In genomic region chr2:38690499-38691420, GRCh38 we compare ENCODE assay signal across 9 cellular contexts. TPM values are rescaled to one million over a fixed set of nuclear protein-coding genes. Genes with fewer than 3 reads are reported as not detected.
DNase-seq lines count a peak whose midpoint lies in the region; ATAC-seq and TF ChIP-seq lines count a peak whose summit lies in the region.
"Had no signal": no experiment of that assay in that cellular context is flagged by ENCODE, and none has a peak within 500 bp of the region (broad histone marks: within the 10 kb centered on the region; RNA-seq: fewer than 3 reads in every experiment).

No MANE protein-coding gene starts in this region.

- 79 to 85% (median 80%) methylated on average over 8 of the region's 8 CpGs for WGBS in adrenal gland, 4 donors

- no peaks in the 10 kb centered on the region for H3K9me3 ChIP-seq in BE2C
- H3K9me3 ChIP-seq in HUES48 (ENCODE audit: control insufficient read depth, insufficient read depth, low read length), result no peaks in the 10 kb centered on the region
- H3K9me3 ChIP-seq in adrenal gland (replicated peaks in 1 of 3), result no peaks in the 10 kb centered on the region
- no peaks in the 10 kb centered on the region for H3K9me3 ChIP-seq in left lung

- H3K4me3 ChIP-seq in BE2C (ENCODE audit: low read depth, low read length) (no peak overlapping the region), HUES48 (ENCODE audit: low read depth, low read length) (no peak overlapping the region), adrenal gland (no peak overlapping the region), left lung (no peak overlapping the region)
- H3K4me3 ChIP-seq: SK-N-MC had no signal

- H3K27me3 ChIP-seq in BE2C, result no peaks in the 10 kb centered on the region
- no peaks in the 10 kb centered on the region for H3K27me3 ChIP-seq in HUES48 (ENCODE audit: control insufficient read depth, insufficient read depth, low read length)
- no peaks in the 10 kb centered on the region for H3K27me3 ChIP-seq in adrenal gland
- no peaks in the 10 kb centered on the region for H3K27me3 ChIP-seq in left lung

- H3K27ac ChIP-seq in HUES48 (ENCODE audit: low read depth, low read length), result peak overlapping the region; percentile 1
- peak overlapping the region; percentile 11 to 77 (median 73) for H3K27ac ChIP-seq in adrenal gland
- peak overlapping the region in 1 of 2 donors; percentile 30 for H3K27ac ChIP-seq in left lung
- H3K27ac ChIP-seq: SK-N-MC had no signal

- H3K4me1 ChIP-seq in BE2C, result no peaks in the 10 kb centered on the region
- no peaks in the 10 kb centered on the region for H3K4me1 ChIP-seq in HUES48 (ENCODE audit: control insufficient read depth, insufficient read depth, low read length)
- peaks cover 55 to 60% of the 10 kb centered on the region in 2 donors for H3K4me1 ChIP-seq in adrenal gland (replicated peaks in 1 of 2)
- peaks cover 7 to 12% of the 10 kb centered on the region in 2 donors for H3K4me1 ChIP-seq in left lung

- no peak overlapping the region for H3K9ac ChIP-seq in HUES48 (ENCODE audit: low read depth, low read length)

- ATAC-seq in left lung (peak; percentile 82), HG02938 (IDR thresholded peaks at IDR 0.05; ENCODE audit: unreplicated experiment) (no peak)

- no peak for TF ChIP-seq POLR2A in adrenal gland (IDR thresholded peaks at IDR 0.05)

- intact Hi-C loops in adrenal gland (cut with DNase I), result no loop called here
- intact Hi-C loops in left lung (cut with DNase I), result no loop called here

- DNase-seq in BE2C, result peak; percentile 11
- DNase-seq in adrenal gland, result peak in 5 of 7 donors; percentile 51 to 74 (median 61)
- DNase-seq in left lung, result no peak
- no peak for DNase-seq in SHP77 treated with DMSO at 0.1 percent for 48 hours (lab: John Stamatoyannopoulos, UW)
- no peak for DNase-seq in activated gamma-delta T cell treated with Interleukin-2 at 50 U/mL for 16 hours
- DNase-seq in SKM-1 treated with dmso at 0.1 percent for 144 hours (lab: John Stamatoyannopoulos, UW; ENCODE audit: unreplicated experiment), result no peak

- TF ChIP-seq CTCF in BE2C (IDR thresholded peaks at IDR 0.05; ENCODE audit: low read depth, low read length), result no peak
- TF ChIP-seq CTCF in adrenal gland (IDR thresholded peaks at IDR 0.05), result no peak
- TF ChIP-seq CTCF in left lung (IDR thresholded peaks at IDR 0.05), result no peak

- H3K36me3 ChIP-seq in BE2C, result no peaks in the 10 kb centered on the region
- H3K36me3 ChIP-seq in HUES48 (ENCODE audit: control insufficient read depth, insufficient read depth, low read length), result 0 out of 2 replicates have a peak, but pooled peaks cover 3% of the 10 kb centered on the region
- peaks cover 0 to 24% of the 10 kb centered on the region in 2 donors for H3K36me3 ChIP-seq in adrenal gland (replicated peaks in 1 of 2)
- peaks cover 0 to 23% of the 10 kb centered on the region in 2 donors for H3K36me3 ChIP-seq in left lung

RNA-seq across cellular contexts. Expression of gene GALM, which starts 24.8 kb away (rescaled TPM):
- 3.3 TPM for polyA plus RNA-seq in BE2C (2012; ENCODE audit: insufficient read depth, insufficient read length, low read depth)
- total RNA-seq in adrenal gland (100 to 1,000 TPM in 7 of 8 donors, 10 to 100 TPM in 1; 40.0 to 351 (median 178) TPM), left lung (10 to 100 TPM; 12.8 to 21.3 TPM)
- polyA plus RNA-seq in adrenal gland, result 100 to 1,000 TPM in 2 of 3 donors, 10 to 100 TPM in 1; 71.8 to 172 (median 127) TPM

Comparison
In these comparisons a context has a peak if more than half of its experiments do, and no peak if none do; other contexts are left out.
1. DNase-seq: peak in BE2C (single experiment) and adrenal gland (5 of 7); none in left lung (0 of 2), SHP77 treated with DMSO at 0.1 percent for 48 hours (single experiment), activated gamma-delta T cell treated with Interleukin-2 at 50 U/mL for 16 hours (single experiment) and SKM-1 treated with dmso at 0.1 percent for 144 hours (single experiment).